ENCODE assay signal across 15 cellular contexts in genomic region chr4:16717266-16717970, GRCh38.
A peak's percentile ranks its signal among the peaks of the same experiment; 100 is the strongest.
DNase-seq lines count a peak whose midpoint lies in the region; ATAC-seq and TF ChIP-seq lines count a peak whose summit lies in the region.
"Had no signal": no experiment of that assay in that cellular context is flagged by ENCODE, and none has a peak within 500 bp of the region (broad histone marks: within the 10 kb centered on the region; RNA-seq: fewer than 3 reads in every experiment).

No MANE protein-coding gene starts in this region.

- no peak overlapping the region for H2BK20ac ChIP-seq in IMR-90 (ENCODE audit: low read depth, low read length)

- H3K14ac ChIP-seq in IMR-90 (replicated peaks; ENCODE audit: low read depth, low read length) = no peak overlapping the region

- TF ChIP-seq EP300 in transverse colon (IDR thresholded peaks at IDR 0.05; ENCODE audit: low read depth) = no peak

- no peak overlapping the region for H2BK120ac ChIP-seq in IMR-90 (ENCODE audit: low read depth, low read length)

- H4K91ac ChIP-seq in IMR-90 (ENCODE audit: insufficient read depth, low read depth, low read length) = no peak overlapping the region

- no peak overlapping the region for H3K23ac ChIP-seq in IMR-90 (ENCODE audit: low read depth, low read length)

- no peak overlapping the region for H2BK15ac ChIP-seq in IMR-90 (ENCODE audit: low read depth, low read length)

- CTCF ChIA-PET in IMR-90 (lab: Yijun Ruan, JAX) = no interaction called here
- CTCF ChIA-PET in activated CD4-positive, alpha-beta memory T cell treated with anti-CD3 and anti-CD28 coated beads, Interleukin-2, amount 10 ng/mL, durations not matched to agents 7 days and 5 days (lab: Charles Lee) = no interaction called here

- H3K4me1 Mint-ChIP-seq in activated CD4-positive, alpha-beta memory T cell treated with anti-CD3 and anti-CD28 coated beads, Interleukin-2, amount 10 ng/mL, durations not matched to agents 7 days and 5 days = no peaks in the 10 kb centered on the region

- no TSS peak for BruUV-seq in IMR-90 (replicated peaks; lab: Mats Ljungman, UMichigan)

- H3K9ac ChIP-seq in IMR-90 (ENCODE audit: low read depth, low read length) = no peak overlapping the region

- TF ChIP-seq POLR2A in IMR-90 (IDR thresholded peaks at IDR 0.05; ENCODE audit: low read depth, low read length) (no peak), transverse colon (IDR thresholded peaks at IDR 0.05) (no peak)

- H2AK9ac ChIP-seq in IMR-90 (replicated peaks; ENCODE audit: low read depth, low read length, poor library complexity) = no peak overlapping the region

- H4K8ac ChIP-seq in IMR-90 (ENCODE audit: low read depth in 2 of 2, low read length in 2 of 2) = no peak overlapping the region

- H3K4me1 ChIP-seq in IMR-90 (ENCODE audit: control insufficient read depth, insufficient read depth, low read length) (peaks cover 6% of the 10 kb centered on the region), transverse colon (no peaks in the 10 kb centered on the region)

- no peak overlapping the region for H3K4me3 Mint-ChIP-seq in activated CD4-positive, alpha-beta memory T cell treated with anti-CD3 and anti-CD28 coated beads, Interleukin-2, amount 10 ng/mL, durations not matched to agents 7 days and 5 days
- H3K4me3 Mint-ChIP-seq: GM23338 had no signal

- no peak overlapping the region for H2BK5ac ChIP-seq in IMR-90 (ENCODE audit: low read depth, low read length, poor library complexity, severe bottlenecking)

- H3K27me3 ChIP-seq in IMR-90 (ENCODE audit: control insufficient read depth, insufficient read depth, low read length) (no peaks in the 10 kb centered on the region), transverse colon (no peaks in the 10 kb centered on the region)
- H3K27me3 ChIP-seq: SJSA1 had no signal

- in situ Hi-C loops in IMR-90 (cut with MboI; ENCODE audit: low sequenced_read_pairs) = no loop called here
- in situ Hi-C loops in astrocyte of the spinal cord (cut with HindIII; ENCODE audit: low sequenced_read_pairs) = no loop called here
- in situ Hi-C loops in transverse colon (cut with MboI; ENCODE audit: low pct_ligation_motif_present in 1 of 4, low pct_unique_long_range_greater_than_20kb in 1 of 4, low sequenced_read_pairs in 3 of 4) = no loop called here

- no peaks in the 10 kb centered on the region for H3K36me3 Mint-ChIP-seq in activated CD4-positive, alpha-beta memory T cell treated with anti-CD3 and anti-CD28 coated beads, Interleukin-2, amount 10 ng/mL, durations not matched to agents 7 days and 5 days (ENCODE audit: low read depth)

- H3K9me3 ChIP-seq in IMR-90 (ENCODE audit: control insufficient read depth, insufficient read depth, low read length) = no peaks in the 10 kb centered on the region
- no peaks in the 10 kb centered on the region for H3K9me3 ChIP-seq in transverse colon
- H3K9me3 ChIP-seq: SJSA1 had no signal

- no peak overlapping the region for H3K4ac ChIP-seq in IMR-90 (ENCODE audit: low read depth, low read length)

- peak; percentile 35 for DNase-seq in IMR-90
- DNase-seq in astrocyte of the spinal cord (ENCODE audit: low read depth, low spot score) = peak; percentile 12
- DNase-seq in fibroblast of peridontal ligament (ENCODE audit: extremely low read depth) = peak; percentile 75
- DNase-seq in stromal cell of bone marrow (ENCODE audit: low read depth) = peak; percentile 40
- no peak for DNase-seq in activated CD4-positive, alpha-beta memory T cell treated with anti-CD3 and anti-CD28 coated beads, Interleukin-2, amount 10 ng/mL, durations not matched to agents 7 days and 5 days
- DNase-seq in NCI-H2081 treated with DMSO at 0.1 percent for 48 hours (lab: John Stamatoyannopoulos, UW) = no peak
- DNase-seq in transverse colon = no peak
- no peak for DNase-seq in epidermal melanocyte (ENCODE audit: insufficient read length, low spot score)
- DNase-seq: C1 segment of cervical spinal cord, KBM-7, NCI-H1092, NCI-H1694, PC-3 had no signal

- H2AFZ ChIP-seq in IMR-90 (replicated peaks; ENCODE audit: low read length, poor library complexity) = no peak overlapping the region
- H2AFZ ChIP-seq: GM23338 had no signal

- dilution Hi-C loops in IMR-90 (cut with HindIII; ENCODE audit: low sequenced_read_pairs, unreplicated experiment) = no loop called here

- WGBS in IMR-90 (ENCODE audit: extremely low coverage in 2 of 2, insufficient read length in 1 of 2), 2 experiments = no CpG with 5 or more reads among the region's 6 CpGs
- WGBS in transverse colon (ENCODE audit: low coverage in 1 of 2), 2 donors = 74 to 75% methylated on average over 6 of the region's 6 CpGs

- no peak overlapping the region for H3K4me3 ChIP-seq in IMR-90 (ENCODE audit: insufficient read depth, low read depth, low read length)
- no peak overlapping the region for H3K4me3 ChIP-seq in astrocyte of the spinal cord (ENCODE audit: low read depth, low read length)
- no peak overlapping the region for H3K4me3 ChIP-seq in transverse colon
- H3K4me3 ChIP-seq: GM23338, SJSA1 had no signal

- no peak overlapping the region for H3K56ac ChIP-seq in IMR-90 (ENCODE audit: extremely low read depth, insufficient read depth, low read length)

- no peak overlapping the region for H3K27ac ChIP-seq in IMR-90 (ENCODE audit: insufficient read depth, low read length)
- no peak overlapping the region for H3K27ac ChIP-seq in transverse colon
- H3K27ac ChIP-seq: SJSA1 had no signal

- H3K79me1 ChIP-seq in IMR-90 (ENCODE audit: low read depth in 1 of 2, low read length in 2 of 2) = 0 out of 4 replicates have a peak, but pooled peaks cover 0 to 4% of the 10 kb centered on the region in 2 experiments

- no peak for TF ChIP-seq CTCF in IMR-90 (conservative IDR thresholded peaks at IDR 0.05; ENCODE audit: low read depth, low read length)
- no peak for TF ChIP-seq CTCF in astrocyte of the spinal cord (IDR thresholded peaks at IDR 0.05; ENCODE audit: low read depth, low read length)
- no peak for TF ChIP-seq CTCF in transverse colon (IDR thresholded peaks at IDR 0.05)

- H4K20me1 ChIP-seq in IMR-90 (ENCODE audit: insufficient read depth, low read length) = no peaks in the 10 kb centered on the region

- H3K36me3 ChIP-seq in IMR-90 (ENCODE audit: control insufficient read depth, insufficient read depth, low read length) (0 out of 2 replicates have a peak, but pooled peaks cover 1% of the 10 kb centered on the region), transverse colon (no peaks in the 10 kb centered on the region)
- H3K36me3 ChIP-seq: SJSA1 had no signal

- no peak overlapping the region for H3K27ac Mint-ChIP-seq in activated CD4-positive, alpha-beta memory T cell treated with anti-CD3 and anti-CD28 coated beads, Interleukin-2, amount 10 ng/mL, durations not matched to agents 7 days and 5 days
- H3K27ac Mint-ChIP-seq: GM23338 had no signal

- H4K5ac ChIP-seq in IMR-90 (ENCODE audit: low read depth, low read length) = no peak overlapping the region

- peak overlapping the region; percentile 67; the same call in 1 of the 2 replicates for H3K18ac ChIP-seq in IMR-90 (ENCODE audit: low read depth, low read length)

- TF ChIP-seq RAD21 in IMR-90 (IDR thresholded peaks at IDR 0.05; ENCODE audit: low read length) = no peak

- POLR2A ChIA-PET in IMR-90 (lab: Charles Lee; ENCODE audit: unreplicated experiment) = no interaction called here
- POLR2A ChIA-PET in activated CD4-positive, alpha-beta memory T cell treated with anti-CD3 and anti-CD28 coated beads, Interleukin-2, amount 10 ng/mL, durations not matched to agents 7 days and 5 days (lab: Charles Lee) = no interaction called here

- intact Hi-C loops in IMR-90 (cut with micrococcal nuclease) = no loop called here
- intact Hi-C loops in transverse colon (cut with DNase I; ENCODE audit: low total_unique reads) = no loop called here

- H3K4me2 ChIP-seq in IMR-90 (ENCODE audit: low read depth, low read length) = no peak overlapping the region
- H3K4me2 ChIP-seq: GM23338 had no signal

- no peaks in the 10 kb centered on the region for H3K9me3 Mint-ChIP-seq in activated CD4-positive, alpha-beta memory T cell treated with anti-CD3 and anti-CD28 coated beads, Interleukin-2, amount 10 ng/mL, durations not matched to agents 7 days and 5 days
- H3K9me3 Mint-ChIP-seq: GM23338 had no signal

- ATAC-seq in IMR-90 (ENCODE audit: low read depth) = no peak
- ATAC-seq: GM23338, PC-3 had no signal

- no peaks in the 10 kb centered on the region for H3K27me3 Mint-ChIP-seq in activated CD4-positive, alpha-beta memory T cell treated with anti-CD3 and anti-CD28 coated beads, Interleukin-2, amount 10 ng/mL, durations not matched to agents 7 days and 5 days

- H3K9me1 ChIP-seq in IMR-90 (ENCODE audit: insufficient read depth, low read length) = no peaks in the 10 kb centered on the region

- H2AK5ac ChIP-seq in IMR-90 (ENCODE audit: low read depth, low read length) = no peak overlapping the region

TF ChIP-seq in IMR-90, 13 proteins besides CTCF, POLR2A, EP300 and RAD21 (continues in another document):
- no peak for TF ChIP-seq MXI1 (IDR thresholded peaks at IDR 0.05; ENCODE audit: borderline replicate concordance, low read depth, low read length)
- TF ChIP-seq MAFK (IDR thresholded peaks at IDR 0.05; ENCODE audit: low read depth, low read length) = no peak
- TF ChIP-seq RFX5 (IDR thresholded peaks at IDR 0.05; ENCODE audit: low read depth, low read length) = no peak
- no peak for TF ChIP-seq CHD1 (IDR thresholded peaks at IDR 0.05; ENCODE audit: low read depth, low read length)
- TF ChIP-seq MAZ (IDR thresholded peaks at IDR 0.05; ENCODE audit: borderline replicate concordance, low read depth, low read length) = no peak
- TF ChIP-seq FOS (IDR thresholded peaks at IDR 0.05; ENCODE audit: low read depth, low read length) = no peak
- no peak for TF ChIP-seq BHLHE40 (IDR thresholded peaks at IDR 0.05; ENCODE audit: low read depth, low read length)
- TF ChIP-seq ELK1 (IDR thresholded peaks at IDR 0.05; ENCODE audit: borderline replicate concordance, low read depth, low read length) = no peak
- no peak for TF ChIP-seq USF2 (IDR thresholded peaks at IDR 0.05; ENCODE audit: low read depth, low read length)
- no peak for TF ChIP-seq CEBPB (IDR thresholded peaks at IDR 0.05; ENCODE audit: low read depth, low read length)

Comparison
In these comparisons a context has a peak if more than half of its experiments do, and no peak if none do; other contexts are left out.
1. DNase-seq: peak in IMR-90 (single experiment), astrocyte of the spinal cord (single experiment), fibroblast of peridontal ligament (single experiment) and stromal cell of bone marrow (single experiment); none in activated CD4-positive, alpha-beta memory T cell treated with anti-CD3 and anti-CD28 coated beads, Interleukin-2, amount 10 ng/mL, durations not matched to agents 7 days and 5 days (single experiment), NCI-H2081 treated with DMSO at 0.1 percent for 48 hours (single experiment), transverse colon (single experiment) and epidermal melanocyte (single experiment).